ENCODE assay signal across 8 cellular contexts in genomic region chr10:52004342-52004949, GRCh38.
DNase-seq lines count a peak whose midpoint lies in the region; ATAC-seq, FAIRE-seq and TF ChIP-seq lines count a peak whose summit lies in the region.

No MANE protein-coding gene starts in this region.

- no peaks in the 10 kb centered on the region for H4K20me1 ChIP-seq in KMS-11 (ENCODE audit: insufficient read depth)

- DNase-seq in CD1c-positive myeloid dendritic cell (ENCODE audit: extremely low spot score) (peak; percentile 2), amniotic epithelial cell (ENCODE audit: low read depth) (peak; percentile 37), kidney (no peak), MG63 (no peak)
- DNase-seq in activated naive CD8-positive, alpha-beta T cell treated with anti-CD3 and anti-CD28 coated beads, Interleukin-2, amount 50 U/mL, for 24 hours, result no peak
- no peak for DNase-seq in activated CD8-positive, alpha-beta memory T cell treated with anti-CD3 and anti-CD28 coated beads, Interleukin-2, amount 50 U/mL, for 48 hours

- H3K9ac ChIP-seq in KMS-11 (no peak overlapping the region), kidney (ENCODE audit: low read length in 2 of 2) (no peak overlapping the region)

- no peaks in the 10 kb centered on the region for H3K79me2 ChIP-seq in KMS-11 (ENCODE audit: insufficient read depth, low read depth)

- no peak for FAIRE-seq in kidney (lab: Jason Lieb, UNC)

- H3K27me3 Mint-ChIP-seq in activated naive CD8-positive, alpha-beta T cell treated with anti-CD3 and anti-CD28 coated beads, Interleukin-2, amount 50 U/mL, for 24 hours, result peaks cover 2% of the 10 kb centered on the region

- H3K9me3 Mint-ChIP-seq in activated naive CD8-positive, alpha-beta T cell treated with anti-CD3 and anti-CD28 coated beads, Interleukin-2, amount 50 U/mL, for 24 hours, result peaks cover 11% of the 10 kb centered on the region

- TF ChIP-seq CTCF in KMS-11 (conservative IDR thresholded peaks at IDR 0.05; ENCODE audit: low read depth, low read length) (peak; percentile 67), kidney (IDR thresholded peaks at IDR 0.05; ENCODE audit: borderline replicate concordance, extremely low read depth, insufficient read depth) (peak; percentile 23)

- no peak overlapping the region for H3K4me2 ChIP-seq in KMS-11

- peak; percentile 83 for ATAC-seq in GM19467 (IDR thresholded peaks at IDR 0.05; ENCODE audit: unreplicated experiment)
- no peak for ATAC-seq in activated naive CD8-positive, alpha-beta T cell treated with anti-CD3 and anti-CD28 coated beads, Interleukin-2, amount 50 U/mL, for 24 hours

- H3K4me3 Mint-ChIP-seq in activated naive CD8-positive, alpha-beta T cell treated with anti-CD3 and anti-CD28 coated beads, Interleukin-2, amount 50 U/mL, for 24 hours, result no peak overlapping the region

- H3K4me3 ChIP-seq in KMS-11 (IDR thresholded peaks at IDR 0.05; ENCODE audit: insufficient read depth, low read depth, low read length) (no peak overlapping the region), kidney (ENCODE audit: low read length in 2 of 2) (no peak overlapping the region), MG63 (no peak overlapping the region)

- no peaks in the 10 kb centered on the region for H3K36me3 ChIP-seq in KMS-11 (ENCODE audit: insufficient read depth)
- no peaks in the 10 kb centered on the region for H3K36me3 ChIP-seq in kidney (ENCODE audit: control insufficient read depth in 1 of 2, insufficient read depth in 2 of 2, low read length in 2 of 2)
- H3K36me3 ChIP-seq in MG63, result no peaks in the 10 kb centered on the region

- H2AFZ ChIP-seq in KMS-11 (ENCODE audit: low read depth), result no peak overlapping the region

- H3K27ac ChIP-seq in KMS-11 (no peak overlapping the region), kidney (ENCODE audit: low read depth in 2 of 2, low read length in 2 of 2) (no peak overlapping the region)

- intact Hi-C loops in kidney (cut with DNase I), result no loop called here

- no peak overlapping the region for H3K27ac Mint-ChIP-seq in activated naive CD8-positive, alpha-beta T cell treated with anti-CD3 and anti-CD28 coated beads, Interleukin-2, amount 50 U/mL, for 24 hours

- H3K4me1 ChIP-seq in KMS-11 (ENCODE audit: low read depth, poor library complexity, severe bottlenecking), result no peaks in the 10 kb centered on the region
- no peaks in the 10 kb centered on the region for H3K4me1 ChIP-seq in kidney (ENCODE audit: control insufficient read depth in 1 of 2, insufficient read depth in 1 of 2, low read depth in 1 of 2, low read length in 2 of 2)

- H3K9me3 ChIP-seq in kidney (ENCODE audit: control insufficient read depth in 1 of 2, low read length in 2 of 2), result peaks cover 0 to 5% of the 10 kb centered on the region in 2 donors
- peaks cover 13% of the 10 kb centered on the region for H3K9me3 ChIP-seq in MG63

- no peaks in the 10 kb centered on the region for H3K27me3 ChIP-seq in KMS-11 (ENCODE audit: insufficient read depth, low read depth)
- H3K27me3 ChIP-seq in MG63, result no peaks in the 10 kb centered on the region

- H3K36me3 Mint-ChIP-seq in activated naive CD8-positive, alpha-beta T cell treated with anti-CD3 and anti-CD28 coated beads, Interleukin-2, amount 50 U/mL, for 24 hours (ENCODE audit: low read depth), result no peaks in the 10 kb centered on the region

- no peaks in the 10 kb centered on the region for H3K4me1 Mint-ChIP-seq in activated naive CD8-positive, alpha-beta T cell treated with anti-CD3 and anti-CD28 coated beads, Interleukin-2, amount 50 U/mL, for 24 hours

Comparison
In these comparisons a context has a peak if more than half of its experiments do, and no peak if none do; other contexts are left out.
1. DNase-seq: peak in CD1c-positive myeloid dendritic cell (single experiment) and amniotic epithelial cell (single experiment); none in kidney (single experiment), activated naive CD8-positive, alpha-beta T cell treated with anti-CD3 and anti-CD28 coated beads, Interleukin-2, amount 50 U/mL, for 24 hours (single experiment), MG63 (single experiment) and activated CD8-positive, alpha-beta memory T cell treated with anti-CD3 and anti-CD28 coated beads, Interleukin-2, amount 50 U/mL, for 48 hours (single experiment).